ENCODE assay signal across 10 cellular contexts in genomic region chr2:120741514-120742448, GRCh38. TPM values are rescaled to one million over a fixed set of nuclear protein-coding genes. Genes with fewer than 3 reads are reported as not detected.
A peak's percentile ranks its signal among the peaks of the same experiment; 100 is the strongest.
DNase-seq lines count a peak whose midpoint lies in the region; ATAC-seq and TF ChIP-seq lines count a peak whose summit lies in the region.
"Had no signal": no experiment of that assay in that cellular context is flagged by ENCODE, and none has a peak within 500 bp of the region (broad histone marks: within the 10 kb centered on the region; RNA-seq: fewer than 3 reads in every experiment).

No MANE protein-coding gene starts in this region.

- peak overlapping the region; percentile 94 for H3K27ac Mint-ChIP-seq in chondrocyte (ENCODE audit: unreplicated experiment)
- H3K27ac Mint-ChIP-seq in activated naive CD8-positive, alpha-beta T cell treated with anti-CD3 and anti-CD28 coated beads, Interleukin-2, amount 50 U/mL, for 24 hours = no peak overlapping the region
- H3K27ac Mint-ChIP-seq: activated naive CD8-positive, alpha-beta T cell; T-helper 2 cell treated with Interferon-gamma antibody and Interleukin-4, amounts not matched to agents 5 μg/mL and 100 μg/mL, for 36 hours had no signal

- H3K9me3 Mint-ChIP-seq in chondrocyte (ENCODE audit: low read depth) = no peaks in the 10 kb centered on the region
- no peaks in the 10 kb centered on the region for H3K9me3 Mint-ChIP-seq in activated naive CD8-positive, alpha-beta T cell treated with anti-CD3 and anti-CD28 coated beads, Interleukin-2, amount 50 U/mL, for 24 hours
- H3K9me3 Mint-ChIP-seq: T-helper 2 cell treated with Interferon-gamma antibody and Interleukin-4, amounts not matched to agents 5 μg/mL and 100 μg/mL, for 36 hours had no signal

- no peaks in the 10 kb centered on the region for H3K9me3 ChIP-seq in HUES48 (ENCODE audit: control insufficient read depth, insufficient read depth, low read length)
- H3K9me3 ChIP-seq in testis = no peaks in the 10 kb centered on the region

- H3K36me3 ChIP-seq in HUES48 (ENCODE audit: control insufficient read depth, insufficient read depth, low read length) = no peaks in the 10 kb centered on the region
- H3K36me3 ChIP-seq in testis (ENCODE audit: low read depth, missing control alignments) = no peaks in the 10 kb centered on the region

- H3K36me3 Mint-ChIP-seq in chondrocyte (ENCODE audit: low read depth) = no peaks in the 10 kb centered on the region
- no peaks in the 10 kb centered on the region for H3K36me3 Mint-ChIP-seq in activated naive CD8-positive, alpha-beta T cell treated with anti-CD3 and anti-CD28 coated beads, Interleukin-2, amount 50 U/mL, for 24 hours (ENCODE audit: low read depth)
- H3K36me3 Mint-ChIP-seq: activated naive CD8-positive, alpha-beta T cell had no signal

- TF ChIP-seq POLR2A in lower leg skin (IDR thresholded peaks at IDR 0.05) (no peak), testis (IDR thresholded peaks at IDR 0.05) (no peak)

- H3K27me3 ChIP-seq in HUES48 (ENCODE audit: control insufficient read depth, insufficient read depth, low read length) (no peaks in the 10 kb centered on the region), testis (no peaks in the 10 kb centered on the region)

- peaks cover 57% of the 10 kb centered on the region for H3K4me1 Mint-ChIP-seq in chondrocyte (ENCODE audit: low read depth)
- H3K4me1 Mint-ChIP-seq in activated naive CD8-positive, alpha-beta T cell treated with anti-CD3 and anti-CD28 coated beads, Interleukin-2, amount 50 U/mL, for 24 hours = peaks cover 2% of the 10 kb centered on the region

- TF ChIP-seq CTCF in chondrocyte (IDR thresholded peaks at IDR 0.05) (no peak), lower leg skin (IDR thresholded peaks at IDR 0.05) (no peak), testis (IDR thresholded peaks at IDR 0.05) (no peak)

- H3K27ac ChIP-seq in HUES48 (ENCODE audit: low read depth, low read length) (peak overlapping the region; percentile 97), testis (peak overlapping the region; percentile 70 to 76)

- ATAC-seq in stimulated activated naive CD8-positive, alpha-beta T cell treated with anti-CD3 and anti-CD28 coated beads, Interleukin-15, Interleukin-2, amounts not matched to agents 100 U/mL and 50 U/mL, for 24 hours = no peak
- no peak for ATAC-seq in activated naive CD8-positive, alpha-beta T cell treated with anti-CD3 and anti-CD28 coated beads, Interleukin-2, amount 50 U/mL, for 24 hours
- ATAC-seq: GM12878 had no signal

- 20 to 36% methylated on average over 46 to 72 of the region's 80 CpGs for WGBS in lower leg skin, 2 donors
- 3 to 4% methylated on average over 30 to 80 of the region's 80 CpGs for WGBS in testis, 2 donors

- peak overlapping the region; percentile 69 for H3K9ac ChIP-seq in HUES48 (ENCODE audit: low read depth, low read length)

- no peaks in the 10 kb centered on the region for H3K27me3 Mint-ChIP-seq in chondrocyte (ENCODE audit: low read depth)
- peaks cover 68% of the 10 kb centered on the region for H3K27me3 Mint-ChIP-seq in activated naive CD8-positive, alpha-beta T cell treated with anti-CD3 and anti-CD28 coated beads, Interleukin-2, amount 50 U/mL, for 24 hours

- intact Hi-C loops in lower leg skin (cut with DNase I; ENCODE audit: low total_unique reads) (no loop called here), testis (cut with DNase I; ENCODE audit: low total_unique reads) (no loop called here)

- H3K4me1 ChIP-seq in HUES48 (ENCODE audit: control insufficient read depth, insufficient read depth, low read length) (peaks cover 63% of the 10 kb centered on the region), testis (peaks cover 29% of the 10 kb centered on the region)

- DNase-seq in chondrocyte (ENCODE audit: low spot score) = no peak
- peak in 1 of 2 donors; percentile 79 for DNase-seq in lower leg skin (ENCODE audit: low spot score in 2 of 2)
- DNase-seq in testis = peak; percentile 70
- no peak for DNase-seq in stimulated activated CD4-positive, alpha-beta T cell treated with anti-CD3 and anti-CD28 coated beads, Interleukin-12 subunit alpha, Interleukin-12 subunit beta, amount 100 ng/mL, for 4 hours
- DNase-seq in stimulated activated naive CD8-positive, alpha-beta T cell treated with anti-CD3 and anti-CD28 coated beads, Interleukin-15, Interleukin-2, amounts not matched to agents 100 U/mL and 50 U/mL, for 24 hours = no peak
- no peak for DNase-seq in activated naive CD8-positive, alpha-beta T cell treated with anti-CD3 and anti-CD28 coated beads, Interleukin-2, amount 50 U/mL, for 24 hours

- H3K4me3 ChIP-seq in HUES48 (ENCODE audit: low read depth, low read length) (peak overlapping the region; percentile 85), lower leg skin (ENCODE audit: low read depth, poor library complexity, severe bottlenecking) (peak overlapping the region; percentile 17), testis (peak overlapping the region; percentile 55)
- H3K4me3 ChIP-seq: GM12878 had no signal

- H3K4me3 Mint-ChIP-seq in chondrocyte (ENCODE audit: unreplicated experiment) = peak overlapping the region; percentile 70
- no peak overlapping the region for H3K4me3 Mint-ChIP-seq in activated naive CD8-positive, alpha-beta T cell treated with anti-CD3 and anti-CD28 coated beads, Interleukin-2, amount 50 U/mL, for 24 hours
- H3K4me3 Mint-ChIP-seq: activated naive CD8-positive, alpha-beta T cell; T-helper 2 cell treated with Interferon-gamma antibody and Interleukin-4, amounts not matched to agents 5 μg/mL and 100 μg/mL, for 36 hours had no signal

RNA-seq across cellular contexts. Expression of gene GLI2, which starts 6.1 kb away (rescaled TPM):
- total RNA-seq in chondrocyte (31.1 to 37.0 TPM (median 36.0 TPM) in 3 replicates), lower leg skin (1 to 10 TPM in 3 of 4 donors, under 1 TPM in 1; 0.42 to 6.7 (median 3.1) TPM), testis (10 to 100 TPM; 16.5 to 21.4 TPM)
- polyA plus RNA-seq in testis (ENCODE audit: insufficient read depth, low read depth, low replicate concordance) = 5.1 TPM
- total RNA-seq: GM12878 had no signal

Comparison
In these comparisons a context has a peak if more than half of its experiments do, and no peak if none do; other contexts are left out.
1. H3K4me3 ChIP-seq: peak in every context shown above with its lines; median percentile 85 in HUES48; 55 in testis; 17 in lower leg skin.